In the genomic region with DNA sequence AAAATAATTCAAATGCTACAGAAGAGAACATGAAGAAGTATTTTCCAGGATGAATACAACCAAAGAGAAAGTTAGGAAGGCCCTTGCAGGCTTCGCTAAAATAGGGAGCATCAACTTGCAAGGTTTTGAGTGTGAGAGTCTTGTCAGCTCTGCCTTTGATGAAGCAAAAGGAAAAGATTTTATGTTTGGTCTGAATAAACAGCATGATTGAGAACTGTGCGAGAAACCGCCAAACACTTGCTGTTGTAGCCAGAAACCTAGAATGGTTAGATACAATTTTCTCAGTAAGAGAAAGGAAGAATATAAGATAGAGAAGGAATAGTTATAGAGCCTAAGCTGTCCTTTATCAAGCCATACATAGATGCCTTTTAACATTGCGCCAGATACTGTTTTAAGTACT, we compare ENCODE assay signal across 17 cellular contexts.
DNase-seq lines count a peak whose midpoint lies in the region; ATAC-seq lines count a peak whose summit lies in the region.
"Had no signal": no experiment of that assay in that cellular context is flagged by ENCODE, and none has a peak within 500 bp of the region (broad histone marks: within the 10 kb centered on the region; RNA-seq: fewer than 3 reads in every experiment).

No MANE protein-coding gene starts in this region.

- peaks cover 41 to 44% of the 10 kb centered on the region in 2 donors for H3K4me1 Mint-ChIP-seq in immature natural killer cell
- peaks cover 24 to 38% of the 10 kb centered on the region in 2 donors for H3K4me1 Mint-ChIP-seq in natural killer cell treated with Interleukin-12 subunit alpha and Interleukin-12 subunit beta and Interleukin-15 and Interleukin-18, amount 100 ng/mL, for 72 hours (ENCODE audit: low read depth in 2 of 2)
- no peaks in the 10 kb centered on the region for H3K4me1 Mint-ChIP-seq in activated CD4-positive, alpha-beta T cell treated with anti-CD3 and anti-CD28 coated beads for 36 hours
- no peaks in the 10 kb centered on the region for H3K4me1 Mint-ChIP-seq in activated T-cell treated with anti-CD3 and anti-CD28 coated beads, Interleukin-2, amount 50 U/mL, for 72 hours (ENCODE audit: low read depth)

- H4K20me1 ChIP-seq in BLaER1 = no peaks in the 10 kb centered on the region

- peak overlapping the region; percentile 63 for H3K4me2 ChIP-seq in BLaER1
- H3K4me2 ChIP-seq: A549 had no signal

- POLR2A ChIA-PET in activated CD4-positive, alpha-beta T cell treated with anti-CD3 and anti-CD28 coated beads for 36 hours (lab: Charles Lee) = no interaction called here

- H3K9ac ChIP-seq in BLaER1 = no peak overlapping the region

- H3K27me3 Mint-ChIP-seq in immature natural killer cell (ENCODE audit: low read depth in 3 of 3) = peaks cover 0 to 5% (median 2%) of the 10 kb centered on the region in 3 donors
- H3K27me3 Mint-ChIP-seq in natural killer cell treated with Interleukin-12 subunit alpha and Interleukin-12 subunit beta and Interleukin-15 and Interleukin-18, amount 100 ng/mL, for 72 hours = no peaks in the 10 kb centered on the region
- H3K27me3 Mint-ChIP-seq in activated CD4-positive, alpha-beta T cell treated with anti-CD3 and anti-CD28 coated beads for 36 hours = no peaks in the 10 kb centered on the region
- no peaks in the 10 kb centered on the region for H3K27me3 Mint-ChIP-seq in activated T-cell treated with anti-CD3 and anti-CD28 coated beads, Interleukin-2, amount 50 U/mL, for 72 hours (ENCODE audit: low read depth)
- H3K27me3 Mint-ChIP-seq: B cell had no signal

- H3K4me1 ChIP-seq in BLaER1 = peaks cover 39% of the 10 kb centered on the region
- H3K4me1 ChIP-seq: A549, Caco-2 had no signal

- CTCF ChIA-PET in activated CD4-positive, alpha-beta T cell treated with anti-CD3 and anti-CD28 coated beads for 36 hours (lab: Charles Lee) = no interaction called here

- no peak overlapping the region for H3K4me3 ChIP-seq in BLaER1
- H3K4me3 ChIP-seq: A549 had no signal

- peak overlapping the region; percentile 36 to 60 (median 52) for H3K4me3 Mint-ChIP-seq in immature natural killer cell
- peak overlapping the region; percentile 27 for H3K4me3 Mint-ChIP-seq in natural killer cell treated with Interleukin-12 subunit alpha and Interleukin-12 subunit beta and Interleukin-15 and Interleukin-18, amount 100 ng/mL, for 72 hours
- no peak overlapping the region for H3K4me3 Mint-ChIP-seq in activated CD4-positive, alpha-beta T cell treated with anti-CD3 and anti-CD28 coated beads for 36 hours
- no peak overlapping the region for H3K4me3 Mint-ChIP-seq in activated T-cell treated with anti-CD3 and anti-CD28 coated beads, Interleukin-2, amount 50 U/mL, for 72 hours
- H3K4me3 Mint-ChIP-seq: B cell; CD4-positive, alpha-beta T cell; CD8-positive, alpha-beta T cell had no signal

- H3K36me3 Mint-ChIP-seq in immature natural killer cell = peaks cover 0 to 13% (median 5%) of the 10 kb centered on the region in 3 donors
- no peaks in the 10 kb centered on the region for H3K36me3 Mint-ChIP-seq in natural killer cell treated with Interleukin-12 subunit alpha and Interleukin-12 subunit beta and Interleukin-15 and Interleukin-18, amount 100 ng/mL, for 72 hours
- no peaks in the 10 kb centered on the region for H3K36me3 Mint-ChIP-seq in activated CD4-positive, alpha-beta T cell treated with anti-CD3 and anti-CD28 coated beads for 36 hours (ENCODE audit: low read depth)
- H3K36me3 Mint-ChIP-seq in activated T-cell treated with anti-CD3 and anti-CD28 coated beads, Interleukin-2, amount 50 U/mL, for 72 hours (ENCODE audit: insufficient read depth in 2 of 2) = no peaks in the 10 kb centered on the region
- H3K36me3 Mint-ChIP-seq: CD8-positive, alpha-beta T cell had no signal

- peaks cover 20% of the 10 kb centered on the region for H3K9me3 ChIP-seq in BLaER1
- H3K9me3 ChIP-seq: A549 had no signal

- H3K27me3 ChIP-seq in BLaER1 = no peaks in the 10 kb centered on the region

- no peak overlapping the region for H3K27ac ChIP-seq in BLaER1
- H3K27ac ChIP-seq: 22Rv1, A549, C4-2B had no signal

- H3K27ac Mint-ChIP-seq in immature natural killer cell = peak overlapping the region; percentile 27 to 92 (median 82)
- H3K27ac Mint-ChIP-seq in natural killer cell treated with Interleukin-12 subunit alpha and Interleukin-12 subunit beta and Interleukin-15 and Interleukin-18, amount 100 ng/mL, for 72 hours = peak overlapping the region; percentile 43 to 89
- no peak overlapping the region for H3K27ac Mint-ChIP-seq in activated CD4-positive, alpha-beta T cell treated with anti-CD3 and anti-CD28 coated beads for 36 hours
- H3K27ac Mint-ChIP-seq in activated T-cell treated with anti-CD3 and anti-CD28 coated beads, Interleukin-2, amount 50 U/mL, for 72 hours = no peak overlapping the region
- H3K27ac Mint-ChIP-seq: B cell; CD4-positive, alpha-beta T cell; CD8-positive, alpha-beta T cell had no signal

- intact Hi-C loops in activated CD4-positive, alpha-beta T cell treated with anti-CD3 and anti-CD28 coated beads for 36 hours (cut with DNase I, micrococcal nuclease) = no loop called here

- DNase-seq in immature natural killer cell = no peak
- DNase-seq in natural killer cell treated with Interleukin-12 subunit alpha and Interleukin-12 subunit beta and Interleukin-15 and Interleukin-18, amount 100 ng/mL, for 72 hours (ENCODE audit: low spot score) = no peak
- no peak for DNase-seq in activated CD4-positive, alpha-beta T cell treated with anti-CD3 and anti-CD28 coated beads for 36 hours
- DNase-seq in activated T-cell treated with anti-CD3 and anti-CD28 coated beads, Interleukin-2, amount 50 U/mL, for 72 hours = no peak
- DNase-seq: AML-193; Caco-2; Calu3; CD4-positive, alpha-beta T cell; CD8-positive, alpha-beta T cell; DMS79 treated with DMSO at 0.1 percent for 48 hours; GF-D8 had no signal

- no peak for ATAC-seq in natural killer cell treated with Interleukin-12 subunit alpha and Interleukin-12 subunit beta and Interleukin-15 and Interleukin-18, amount 100 ng/mL, for 72 hours
- ATAC-seq in activated CD4-positive, alpha-beta T cell treated with anti-CD3 and anti-CD28 coated beads for 36 hours = no peak
- ATAC-seq in activated T-cell treated with anti-CD3 and anti-CD28 coated beads, Interleukin-2, amount 50 U/mL, for 72 hours (replicated peaks in 1 of 2) = no peak
- ATAC-seq in HG03095 (IDR thresholded peaks at IDR 0.05; ENCODE audit: unreplicated experiment) = no peak
- ATAC-seq: A549; CD8-positive, alpha-beta T cell had no signal

- no peaks in the 10 kb centered on the region for H3K9me3 Mint-ChIP-seq in immature natural killer cell
- H3K9me3 Mint-ChIP-seq in natural killer cell treated with Interleukin-12 subunit alpha and Interleukin-12 subunit beta and Interleukin-15 and Interleukin-18, amount 100 ng/mL, for 72 hours = no peaks in the 10 kb centered on the region
- no peaks in the 10 kb centered on the region for H3K9me3 Mint-ChIP-seq in activated CD4-positive, alpha-beta T cell treated with anti-CD3 and anti-CD28 coated beads for 36 hours (ENCODE audit: low read depth)
- peaks cover 0 to 3% of the 10 kb centered on the region in 2 donors for H3K9me3 Mint-ChIP-seq in activated T-cell treated with anti-CD3 and anti-CD28 coated beads, Interleukin-2, amount 50 U/mL, for 72 hours
- H3K9me3 Mint-ChIP-seq: CD8-positive, alpha-beta T cell had no signal

- no peaks in the 10 kb centered on the region for H3K36me3 ChIP-seq in BLaER1

Comparison
In these comparisons a context has a peak if more than half of its experiments do, and no peak if none do; other contexts are left out.
1. H3K27ac Mint-ChIP-seq: peak in immature natural killer cell (6 of 6) and natural killer cell treated with Interleukin-12 subunit alpha and Interleukin-12 subunit beta and Interleukin-15 and Interleukin-18, amount 100 ng/mL, for 72 hours (2 of 2); none in activated CD4-positive, alpha-beta T cell treated with anti-CD3 and anti-CD28 coated beads for 36 hours (single experiment) and activated T-cell treated with anti-CD3 and anti-CD28 coated beads, Interleukin-2, amount 50 U/mL, for 72 hours (single experiment).
2. H3K4me3 Mint-ChIP-seq: peak in immature natural killer cell (5 of 5) and natural killer cell treated with Interleukin-12 subunit alpha and Interleukin-12 subunit beta and Interleukin-15 and Interleukin-18, amount 100 ng/mL, for 72 hours (single experiment); none in activated CD4-positive, alpha-beta T cell treated with anti-CD3 and anti-CD28 coated beads for 36 hours (single experiment) and activated T-cell treated with anti-CD3 and anti-CD28 coated beads, Interleukin-2, amount 50 U/mL, for 72 hours (0 of 2).